Comparison of ENCODE assay signal across 21 cellular contexts in genomic region chr6:4892785-4893485, GRCh38.
A peak's percentile ranks its signal among the peaks of the same experiment; 100 is the strongest.
DNase-seq lines count a peak whose midpoint lies in the region; ATAC-seq, FAIRE-seq and TF ChIP-seq lines count a peak whose summit lies in the region.
"Had no signal": no experiment of that assay in that cellular context is flagged by ENCODE, and none has a peak within 500 bp of the region (broad histone marks: within the 10 kb centered on the region; RNA-seq: fewer than 3 reads in every experiment).

No MANE protein-coding gene starts in this region.

- no peak overlapping the region for H3K4me3 ChIP-seq in cardiac muscle cell
- no peak overlapping the region for H3K4me3 ChIP-seq in left ventricle myocardium inferior
- H3K4me3 ChIP-seq in esophagus muscularis mucosa: no peak overlapping the region
- H3K4me3 ChIP-seq in pancreas: no peak overlapping the region
- H3K4me3 ChIP-seq: A549, SJSA1 had no signal

- intact Hi-C loops in left ventricle myocardium inferior (cut with micrococcal nuclease) (no loop called here), esophagus muscularis mucosa (cut with DNase I) (no loop called here), pancreas (cut with DNase I) (no loop called here), sciatic nerve (cut with DNase I) (no loop called here)

- peak overlapping the region; percentile 51 for H3K27ac ChIP-seq in cardiac muscle cell
- H3K27ac ChIP-seq in left ventricle myocardium inferior (replicated peaks): no peak overlapping the region
- no peak overlapping the region for H3K27ac ChIP-seq in esophagus muscularis mucosa (replicated peaks in 1 of 4)
- H3K27ac ChIP-seq in pancreas: no peak overlapping the region
- H3K27ac ChIP-seq: A549, KMS-11, SJSA1 had no signal

- DNase-seq in cardiac muscle cell (ENCODE audit: low read depth in 1 of 2, low spot score in 1 of 2) (no peak), left ventricle myocardium inferior (no peak), NCI-H524 treated with DMSO at 0.1 percent for 48 hours (lab: John Stamatoyannopoulos, UW) (peak; percentile 33), esophagus muscularis mucosa (ENCODE audit: extremely low spot score) (peak; percentile 53), pancreas (no peak), sciatic nerve (ENCODE audit: low spot score) (no peak), cerebellar cortex (ENCODE audit: low spot score) (no peak)
- DNase-seq: CD4-positive, CD25-positive, alpha-beta regulatory T cell; COR-L47; DND-41; IMR-90; NCI-H1105; NCI-H146; NCI-H2029; NCI-H526 treated with DMSO at 0.1 percent for 48 hours; OCI-M1 had no signal

- H3K27me3 ChIP-seq in cardiac muscle cell (no peaks in the 10 kb centered on the region), left ventricle myocardium inferior (ENCODE audit: low read depth) (no peaks in the 10 kb centered on the region), esophagus muscularis mucosa (no peaks in the 10 kb centered on the region), pancreas (no peaks in the 10 kb centered on the region)
- H3K27me3 ChIP-seq: SJSA1 had no signal

- ATAC-seq in pancreas (no peak), sciatic nerve (no peak)
- ATAC-seq: A549 had no signal

- 95% methylated on average over 20 of the region's 20 CpGs for WGBS in esophagus muscularis mucosa
- WGBS in pancreas, 2 donors: 95% methylated on average over 20 of the region's 20 CpGs

- no peak for TF ChIP-seq CTCF in cardiac muscle cell (IDR thresholded peaks at IDR 0.05; ENCODE audit: low read depth, low read length)
- TF ChIP-seq CTCF in left ventricle myocardium inferior (IDR thresholded peaks at IDR 0.05; ENCODE audit: borderline replicate concordance): no peak
- TF ChIP-seq CTCF in esophagus muscularis mucosa (IDR thresholded peaks at IDR 0.05): no peak
- no peak for TF ChIP-seq CTCF in pancreas (IDR thresholded peaks at IDR 0.05)

- TF ChIP-seq POLR2A in esophagus muscularis mucosa (IDR thresholded peaks at IDR 0.05; ENCODE audit: low read depth): no peak

- H3K36me3 ChIP-seq in cardiac muscle cell (no peaks in the 10 kb centered on the region), left ventricle myocardium inferior (peaks cover 33% of the 10 kb centered on the region), esophagus muscularis mucosa (peaks cover 0 to 46% (median 27%) of the 10 kb centered on the region in 4 donors), pancreas (peaks cover 0 to 7% (median 0%) of the 10 kb centered on the region in 3 donors)

- H3K4me1 ChIP-seq in cardiac muscle cell (ENCODE audit: low read depth) (no peaks in the 10 kb centered on the region), left ventricle myocardium inferior (peaks cover 17% of the 10 kb centered on the region), esophagus muscularis mucosa (no peaks in the 10 kb centered on the region), pancreas (no peaks in the 10 kb centered on the region)
- H3K4me1 ChIP-seq: A549, SJSA1 had no signal

- TF ChIP-seq EP300 in esophagus muscularis mucosa (IDR thresholded peaks at IDR 0.05): no peak

- H3K9me3 ChIP-seq in cardiac muscle cell (ENCODE audit: low read depth): no peaks in the 10 kb centered on the region
- no peaks in the 10 kb centered on the region for H3K9me3 ChIP-seq in left ventricle myocardium inferior (replicated peaks)
- H3K9me3 ChIP-seq in esophagus muscularis mucosa: no peaks in the 10 kb centered on the region
- no peaks in the 10 kb centered on the region for H3K9me3 ChIP-seq in pancreas
- H3K9me3 ChIP-seq: A549, SJSA1 had no signal

- FAIRE-seq in pancreas (lab: Jason Lieb, UNC): no peak
- FAIRE-seq: A549, GM18507, RCC 7860 had no signal

Comparison
In these comparisons a context has a peak if more than half of its experiments do, and no peak if none do; other contexts are left out.
1. DNase-seq: peak in NCI-H524 treated with DMSO at 0.1 percent for 48 hours (single experiment) and esophagus muscularis mucosa (single experiment); none in cardiac muscle cell (0 of 2), left ventricle myocardium inferior (single experiment), pancreas (0 of 6), sciatic nerve (single experiment) and cerebellar cortex (single experiment).